ENCODE assay signal across 2 cellular contexts in the genomic region with DNA sequence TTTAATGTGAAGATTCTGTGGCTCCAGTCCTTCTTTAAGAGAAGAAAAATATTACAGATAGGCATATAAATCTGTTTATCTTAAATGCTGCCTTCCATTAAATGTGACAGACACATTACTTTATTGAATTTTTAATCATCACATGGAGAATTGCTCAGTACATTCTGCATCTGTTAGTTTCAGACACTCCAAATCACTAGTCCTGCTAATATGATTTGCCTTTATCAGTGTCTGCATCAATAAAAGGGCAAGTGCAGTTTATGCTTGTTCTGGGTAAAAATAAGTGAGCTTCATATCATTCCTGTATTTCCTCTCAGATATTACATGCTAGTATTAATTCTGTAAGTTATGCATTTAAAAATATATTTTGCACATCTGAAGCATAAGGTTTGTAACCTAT.
TF ChIP-seq lines count a peak whose summit lies in the region.

No MANE protein-coding gene starts in this region.

TF ChIP-seq in SK-N-SH, 30 proteins besides CTCF, POLR2A, EP300 and RAD21 (continued from another document):
- TF ChIP-seq FOSL2 (IDR thresholded peaks at IDR 0.05; ENCODE audit: borderline replicate concordance, low read depth) (no peak), NFIC (IDR thresholded peaks at IDR 0.05; ENCODE audit: borderline replicate concordance) (no peak), MXI1 (IDR thresholded peaks at IDR 0.05; ENCODE audit: low read depth, low read length) (no peak), GATA2 (CRISPR knock-in tag; IDR thresholded peaks at IDR 0.05) (peak; percentile 89)
TF ChIP-seq in SK-N-SH: peak in this region for 2.

TF ChIP-seq in SK-N-SH treated with all-trans-retinoic acid at 6 μM for 48 hours, 23 proteins besides CTCF, POLR2A, EP300 and RAD21 (continued from another document):
- TF ChIP-seq, protein P1, sequence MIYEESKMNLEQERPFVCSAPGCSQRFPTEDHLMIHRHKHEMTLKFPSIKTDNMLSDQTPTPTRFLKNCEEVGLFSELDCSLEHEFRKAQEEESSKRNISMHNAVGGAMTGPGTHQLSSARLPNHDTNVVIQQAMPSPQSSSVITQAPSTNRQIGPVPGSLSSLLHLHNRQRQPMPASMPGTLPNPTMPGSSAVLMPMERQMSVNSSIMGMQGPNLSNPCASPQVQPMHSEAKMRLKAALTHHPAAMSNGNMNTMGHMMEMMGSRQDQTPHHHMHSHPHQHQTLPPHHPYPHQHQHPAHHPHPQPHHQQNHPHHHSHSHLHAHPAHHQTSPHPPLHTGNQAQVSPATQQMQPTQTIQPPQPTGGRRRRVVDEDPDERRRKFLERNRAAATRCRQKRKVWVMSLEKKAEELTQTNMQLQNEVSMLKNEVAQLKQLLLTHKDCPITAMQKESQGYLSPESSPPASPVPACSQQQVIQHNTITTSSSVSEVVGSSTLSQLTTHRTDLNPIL (CRISPR knock-in tag; IDR thresholded peaks at IDR 0.05; ENCODE audit: low read depth), result no peak
- TF ChIP-seq, protein P2, sequence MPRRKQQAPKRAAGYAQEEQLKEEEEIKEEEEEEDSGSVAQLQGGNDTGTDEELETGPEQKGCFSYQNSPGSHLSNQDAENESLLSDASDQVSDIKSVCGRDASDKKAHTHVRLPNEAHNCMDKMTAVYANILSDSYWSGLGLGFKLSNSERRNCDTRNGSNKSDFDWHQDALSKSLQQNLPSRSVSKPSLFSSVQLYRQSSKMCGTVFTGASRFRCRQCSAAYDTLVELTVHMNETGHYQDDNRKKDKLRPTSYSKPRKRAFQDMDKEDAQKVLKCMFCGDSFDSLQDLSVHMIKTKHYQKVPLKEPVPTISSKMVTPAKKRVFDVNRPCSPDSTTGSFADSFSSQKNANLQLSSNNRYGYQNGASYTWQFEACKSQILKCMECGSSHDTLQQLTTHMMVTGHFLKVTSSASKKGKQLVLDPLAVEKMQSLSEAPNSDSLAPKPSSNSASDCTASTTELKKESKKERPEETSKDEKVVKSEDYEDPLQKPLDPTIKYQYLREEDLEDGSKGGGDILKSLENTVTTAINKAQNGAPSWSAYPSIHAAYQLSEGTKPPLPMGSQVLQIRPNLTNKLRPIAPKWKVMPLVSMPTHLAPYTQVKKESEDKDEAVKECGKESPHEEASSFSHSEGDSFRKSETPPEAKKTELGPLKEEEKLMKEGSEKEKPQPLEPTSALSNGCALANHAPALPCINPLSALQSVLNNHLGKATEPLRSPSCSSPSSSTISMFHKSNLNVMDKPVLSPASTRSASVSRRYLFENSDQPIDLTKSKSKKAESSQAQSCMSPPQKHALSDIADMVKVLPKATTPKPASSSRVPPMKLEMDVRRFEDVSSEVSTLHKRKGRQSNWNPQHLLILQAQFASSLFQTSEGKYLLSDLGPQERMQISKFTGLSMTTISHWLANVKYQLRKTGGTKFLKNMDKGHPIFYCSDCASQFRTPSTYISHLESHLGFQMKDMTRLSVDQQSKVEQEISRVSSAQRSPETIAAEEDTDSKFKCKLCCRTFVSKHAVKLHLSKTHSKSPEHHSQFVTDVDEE (CRISPR knock-in tag; IDR thresholded peaks at IDR 0.05), result no peak
- TF ChIP-seq ZNF8 (CRISPR knock-in tag; IDR thresholded peaks at IDR 0.05) (no peak), ZC3H10 (CRISPR knock-in tag; IDR thresholded peaks at IDR 0.05) (no peak), ZFP3 (CRISPR knock-in tag; IDR thresholded peaks at IDR 0.05) (no peak), CSDC2 (CRISPR knock-in tag; IDR thresholded peaks at IDR 0.05) (no peak), SNAI2 (CRISPR knock-in tag; IDR thresholded peaks at IDR 0.05) (no peak), BACH2 (CRISPR knock-in tag; IDR thresholded peaks at IDR 0.05; ENCODE audit: borderline replicate concordance) (no peak), ISL1 (CRISPR knock-in tag; IDR thresholded peaks at IDR 0.05) (no peak), ARNTL (CRISPR knock-in tag; IDR thresholded peaks at IDR 0.05; ENCODE audit: borderline replicate concordance, low read depth) (no peak)
- TF ChIP-seq, protein P3, sequence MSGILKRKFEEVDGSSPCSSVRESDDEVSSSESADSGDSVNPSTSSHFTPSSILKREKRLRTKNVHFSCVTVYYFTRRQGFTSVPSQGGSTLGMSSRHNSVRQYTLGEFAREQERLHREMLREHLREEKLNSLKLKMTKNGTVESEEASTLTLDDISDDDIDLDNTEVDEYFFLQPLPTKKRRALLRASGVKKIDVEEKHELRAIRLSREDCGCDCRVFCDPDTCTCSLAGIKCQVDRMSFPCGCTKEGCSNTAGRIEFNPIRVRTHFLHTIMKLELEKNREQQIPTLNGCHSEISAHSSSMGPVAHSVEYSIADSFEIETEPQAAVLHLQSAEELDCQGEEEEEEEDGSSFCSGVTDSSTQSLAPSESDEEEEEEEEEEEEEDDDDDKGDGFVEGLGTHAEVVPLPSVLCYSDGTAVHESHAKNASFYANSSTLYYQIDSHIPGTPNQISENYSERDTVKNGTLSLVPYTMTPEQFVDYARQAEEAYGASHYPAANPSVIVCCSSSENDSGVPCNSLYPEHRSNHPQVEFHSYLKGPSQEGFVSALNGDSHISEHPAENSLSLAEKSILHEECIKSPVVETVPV (CRISPR knock-in tag; IDR thresholded peaks at IDR 0.05), result no peak
